8 cellular contexts compared by ENCODE assay signal in the genomic region with DNA sequence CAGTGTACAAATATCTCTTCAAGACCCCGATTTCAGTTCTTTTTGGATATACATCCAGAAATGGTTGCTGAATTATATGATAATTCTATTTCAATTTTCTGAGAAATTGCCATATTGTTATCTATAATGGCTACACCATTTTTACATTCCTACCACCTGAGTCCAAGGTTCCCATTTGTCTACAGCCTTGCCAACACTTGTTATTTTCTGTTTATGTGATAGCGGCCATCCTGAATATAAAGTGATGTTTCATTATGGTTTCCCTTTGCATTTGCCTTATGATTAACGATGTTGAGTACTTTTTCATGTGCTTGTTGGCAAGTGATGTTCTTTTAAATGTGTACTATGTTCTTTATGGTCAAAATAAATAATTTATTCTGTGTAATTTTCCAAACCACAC. TPM values are rescaled to one million over a fixed set of nuclear protein-coding genes. Genes with fewer than 3 reads are reported as not detected.
"Had no signal": no experiment of that assay in that cellular context is flagged by ENCODE, and none has a peak within 500 bp of the region (broad histone marks: within the 10 kb centered on the region; RNA-seq: fewer than 3 reads in every experiment).

No MANE protein-coding gene starts in this region.

- ATAC-seq: GM12878 had no signal

- H3K4me3 ChIP-seq: GM12878 had no signal

- FAIRE-seq: G401.6, GM12878, GM12892, GM18507, GM19239 had no signal

- DNase-seq: GDM1, GF-D8 had no signal

RNA-seq across cellular contexts. Expression of a gene that starts 8.5 kb away (rescaled TPM):
- total RNA-seq: G401 had no signal
